Comparison of ENCODE assay signal across 18 cellular contexts in genomic region chr13:47112900-47113299, GRCh38.
DNase-seq lines count a peak whose midpoint lies in the region; ATAC-seq, FAIRE-seq and TF ChIP-seq lines count a peak whose summit lies in the region.
"Had no signal": no experiment of that assay in that cellular context is flagged by ENCODE, and none has a peak within 500 bp of the region (broad histone marks: within the 10 kb centered on the region; RNA-seq: fewer than 3 reads in every experiment).

No MANE protein-coding gene starts in this region.

- ATAC-seq in GM23338, result no peak
- no peak for ATAC-seq in GM18907 (IDR thresholded peaks at IDR 0.05; ENCODE audit: unreplicated experiment)
- ATAC-seq in GM19395 (IDR thresholded peaks at IDR 0.05; ENCODE audit: unreplicated experiment), result no peak
- ATAC-seq in foreskin keratinocyte, result no peak
- ATAC-seq: Right ventricle myocardium inferior had no signal

- H3K9ac ChIP-seq in HUES64 (ENCODE audit: low read depth, low read length), result peak overlapping the region; percentile 62; the same call in 1 of the 2 replicates
- no peak overlapping the region for H3K9ac ChIP-seq in neuronal stem cell (ENCODE audit: low read depth, low read length, poor library complexity)
- H3K9ac ChIP-seq: KMS-11 had no signal

- no peak for DNase-seq in GM23338 (ENCODE audit: low spot score)
- peak; percentile 58 for DNase-seq in bronchial epithelial cell (ENCODE audit: low read depth)
- no peak for DNase-seq in neuronal stem cell (ENCODE audit: low spot score)
- no peak for DNase-seq in foreskin keratinocyte
- DNase-seq: BE2C, NCI-H1105, NCI-H146, NCI-H2081, NCI-H2171 treated with DMSO at 0.1 percent for 48 hours, NCI-H524 treated with DMSO at 0.1 percent for 48 hours had no signal

- no peaks in the 10 kb centered on the region for H3K9me3 ChIP-seq in HUES64 (ENCODE audit: insufficient read depth, low read depth, low read length)
- H3K9me3 ChIP-seq in neuronal stem cell (replicated peaks in 1 of 2; ENCODE audit: control insufficient read depth in 2 of 2, insufficient read depth in 1 of 2, low read depth in 1 of 2, low read length in 2 of 2), result no peaks in the 10 kb centered on the region
- H3K9me3 ChIP-seq: BE2C, SJSA1 had no signal

- H3K18ac ChIP-seq in neuronal stem cell (ENCODE audit: low read length), result no peak overlapping the region

- H3K27me3 Mint-ChIP-seq in GM23338 (ENCODE audit: insufficient read depth, low read depth, poor library complexity), result peaks cover 3% of the 10 kb centered on the region

- no peak overlapping the region for H2BK12ac ChIP-seq in neuronal stem cell (ENCODE audit: low read length)

- H2AFZ ChIP-seq in GM23338 (no peak overlapping the region), neuronal stem cell (ENCODE audit: low read length) (no peak overlapping the region)

- no peak overlapping the region for H2BK5ac ChIP-seq in neuronal stem cell (ENCODE audit: low read length)

- H2BK15ac ChIP-seq in neuronal stem cell (ENCODE audit: low read length), result no peak overlapping the region

- H3F3A ChIP-seq in GM23338 (replicated peaks; ENCODE audit: low read depth), result no peaks in the 10 kb centered on the region

- H3K4me2 ChIP-seq in GM23338, result peak overlapping the region; percentile 2
- no peak overlapping the region for H3K4me2 ChIP-seq in neuronal stem cell (ENCODE audit: insufficient read depth, low read length, poor library complexity, severe bottlenecking)
- H3K4me2 ChIP-seq: KMS-11 had no signal

- peak overlapping the region; percentile 47; the same call in 1 of the 2 replicates for H3K27ac Mint-ChIP-seq in GM23338

- no peak overlapping the region for H4K91ac ChIP-seq in neuronal stem cell (ENCODE audit: low read depth, low read length, poor library complexity)

- peaks cover 8% of the 10 kb centered on the region; the same call in 2 of the 3 replicates for H3K9me3 Mint-ChIP-seq in GM23338

- no peak overlapping the region for H3K4me3 Mint-ChIP-seq in GM23338

- no peak overlapping the region for H2AK5ac ChIP-seq in neuronal stem cell (ENCODE audit: low read depth, low read length)

- H3K27ac ChIP-seq in GM23338 (ENCODE audit: low read depth), result peak overlapping the region; percentile 83
- peak overlapping the region; percentile 99 for H3K27ac ChIP-seq in HUES64 (ENCODE audit: low read depth, low read length)
- peak overlapping the region; percentile 59 for H3K27ac ChIP-seq in neuronal stem cell (replicated peaks; ENCODE audit: low read length)
- H3K27ac ChIP-seq in foreskin keratinocyte, result no peak overlapping the region
- H3K27ac ChIP-seq: KMS-11 had no signal

- TF ChIP-seq CTCF in GM23338 (conservative IDR thresholded peaks at IDR 0.05; ENCODE audit: low read depth in 2 of 2), result no peak
- TF ChIP-seq CTCF in bronchial epithelial cell (IDR thresholded peaks at IDR 0.05; ENCODE audit: insufficient read depth, low read length, severe bottlenecking), result no peak
- TF ChIP-seq CTCF in foreskin keratinocyte (conservative IDR thresholded peaks at IDR 0.05), result no peak

- H3K9me2 ChIP-seq in GM23338 (ENCODE audit: insufficient read depth), result no peaks in the 10 kb centered on the region

- H3K27me3 ChIP-seq in GM23338 (ENCODE audit: insufficient read depth) (no peaks in the 10 kb centered on the region), HUES64 (ENCODE audit: insufficient read depth, low read length) (no peaks in the 10 kb centered on the region), bronchial epithelial cell (ENCODE audit: control insufficient read depth, insufficient read depth, low read length) (no peaks in the 10 kb centered on the region), neuronal stem cell (ENCODE audit: control insufficient read depth in 3 of 3, insufficient read depth in 3 of 3, low read depth in 1 of 3, low read length in 3 of 3) (no peaks in the 10 kb centered on the region), foreskin keratinocyte (no peaks in the 10 kb centered on the region)
- H3K27me3 ChIP-seq: BE2C, SJSA1 had no signal

- H3K4ac ChIP-seq in neuronal stem cell (ENCODE audit: low read length), result no peak overlapping the region

- no peak overlapping the region for H3K23ac ChIP-seq in neuronal stem cell (ENCODE audit: low read depth, low read length, poor library complexity)

- H2BK120ac ChIP-seq in neuronal stem cell (ENCODE audit: low read depth, low read length), result no peak overlapping the region

- FAIRE-seq in bronchial epithelial cell (lab: Jason Lieb, UNC), result no peak
- FAIRE-seq: GM12891, RCC 7860 had no signal

- peaks cover 4% of the 10 kb centered on the region; the same call in 2 of the 3 replicates for H3K36me3 Mint-ChIP-seq in GM23338 (ENCODE audit: low read depth)

- no peaks in the 10 kb centered on the region for H3K36me3 ChIP-seq in GM23338 (ENCODE audit: insufficient read depth)
- H3K36me3 ChIP-seq in HUES64 (ENCODE audit: insufficient read depth, low read length), result no peaks in the 10 kb centered on the region
- H3K36me3 ChIP-seq in bronchial epithelial cell (ENCODE audit: control insufficient read depth, insufficient read depth, low read length), result no peaks in the 10 kb centered on the region
- no peaks in the 10 kb centered on the region for H3K36me3 ChIP-seq in neuronal stem cell (replicated peaks in 1 of 2; ENCODE audit: control insufficient read depth in 2 of 2, insufficient read depth in 2 of 2, low read length in 2 of 2)
- H3K36me3 ChIP-seq: BE2C, SJSA1 had no signal

- no peaks in the 10 kb centered on the region for H4K20me1 ChIP-seq in GM23338 (replicated peaks; ENCODE audit: insufficient read depth)

- WGBS in HUES64, result no CpG with 5 or more reads among the region's 1 CpG
- no CpG with 5 or more reads among the region's 1 CpG for WGBS in neuronal stem cell (ENCODE audit: extremely low coverage in 2 of 2, insufficient read length in 2 of 2, insufficient replicate concordance in 1 of 2), 2 donors

- H4K8ac ChIP-seq in neuronal stem cell (ENCODE audit: low read depth, low read length), result no peak overlapping the region

- H3K4me3 ChIP-seq in GM23338 (no peak overlapping the region), HUES64 (ENCODE audit: low read length) (no peak overlapping the region; the same call in 1 of the 2 replicates), bronchial epithelial cell (ENCODE audit: low read depth, low read length) (no peak overlapping the region), neuronal stem cell (ENCODE audit: low read length in 2 of 2) (no peak overlapping the region)
- H3K4me3 ChIP-seq: SJSA1 had no signal

- peaks cover 40% of the 10 kb centered on the region for H3K4me1 Mint-ChIP-seq in GM23338

- no peaks in the 10 kb centered on the region for H3K79me1 ChIP-seq in neuronal stem cell (ENCODE audit: low read depth, low read length)

- H3K14ac ChIP-seq in neuronal stem cell (ENCODE audit: low read length), result no peak overlapping the region

- H3K4me1 ChIP-seq in GM23338 (ENCODE audit: insufficient read depth), result peaks cover 16% of the 10 kb centered on the region
- H3K4me1 ChIP-seq in HUES64 (ENCODE audit: insufficient read depth, low read length), result peaks cover 44% of the 10 kb centered on the region
- peaks cover 0 to 6% of the 10 kb centered on the region in 2 donors for H3K4me1 ChIP-seq in neuronal stem cell (ENCODE audit: control insufficient read depth in 2 of 2, insufficient read depth in 1 of 2, low read depth in 1 of 2, low read length in 2 of 2)
- peaks cover 29% of the 10 kb centered on the region for H3K4me1 ChIP-seq in foreskin keratinocyte
- H3K4me1 ChIP-seq: BE2C had no signal

- H3K79me2 ChIP-seq in GM23338 (replicated peaks; ENCODE audit: insufficient read depth), result no peaks in the 10 kb centered on the region

TF ChIP-seq in GM23338, 12 proteins besides CTCF, POLR2A, EP300 and RAD21 (continues in another document):
- no peak for TF ChIP-seq EZH2 (IDR thresholded peaks at IDR 0.05; ENCODE audit: low read depth, unreplicated experiment)
